Comparison of ENCODE assay signal across 8 cellular contexts in the genomic region with DNA sequence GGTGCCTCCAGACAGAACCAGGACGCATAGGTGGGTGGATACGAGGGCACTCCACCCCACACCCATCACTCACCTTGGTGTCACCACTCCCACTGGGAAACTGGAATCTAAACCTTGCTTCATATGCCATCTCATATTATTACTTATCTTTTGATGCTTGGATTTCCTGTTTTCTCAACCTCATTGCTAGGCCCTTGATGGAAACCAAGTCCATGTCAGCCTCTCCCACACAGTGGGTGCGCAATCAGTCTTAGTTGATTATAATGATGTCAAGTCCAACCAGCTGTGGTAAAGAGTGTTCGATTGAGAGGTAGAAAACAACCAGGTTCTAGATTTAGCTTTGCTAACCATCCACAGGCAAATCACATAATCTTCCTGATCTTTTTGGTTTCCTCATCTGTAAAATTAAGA. TPM values are rescaled to one million over a fixed set of nuclear protein-coding genes. Genes with fewer than 3 reads are reported as not detected.
A peak's percentile ranks its signal among the peaks of the same experiment; 100 is the strongest.
DNase-seq lines count a peak whose midpoint lies in the region; ATAC-seq and TF ChIP-seq lines count a peak whose summit lies in the region.

No MANE protein-coding gene starts in this region.

- DNase-seq in NCI-H2227 (lab: John Stamatoyannopoulos, UW; ENCODE audit: unreplicated experiment) (no peak), DMS53 treated with DMSO at 0.1 percent for 48 hours (lab: John Stamatoyannopoulos, UW; ENCODE audit: unreplicated experiment) (no peak), NCI-H1417 (lab: John Stamatoyannopoulos, UW) (no peak)

- no peaks in the 10 kb centered on the region for H3K9me3 Mint-ChIP-seq in brain

- H3K36me3 Mint-ChIP-seq in brain: peaks cover 1% of the 10 kb centered on the region

- no peaks in the 10 kb centered on the region for H3K36me3 ChIP-seq in HUES6 (ENCODE audit: control insufficient read depth, insufficient read depth, low read length)
- H3K36me3 ChIP-seq in muscle layer of duodenum (ENCODE audit: control insufficient read depth in 1 of 2, insufficient read depth in 2 of 2, low read length in 2 of 2): no peaks in the 10 kb centered on the region

- H3K27ac Mint-ChIP-seq in brain: peak overlapping the region; percentile 86 to 96 (median 89)

- H3K27me3 ChIP-seq in HUES6 (ENCODE audit: control insufficient read depth, insufficient read depth, low read length) (peaks cover 7% of the 10 kb centered on the region), muscle layer of duodenum (ENCODE audit: low read depth, low read length) (no peaks in the 10 kb centered on the region)

- peaks cover 17% of the 10 kb centered on the region for H3K4me1 ChIP-seq in HUES6 (ENCODE audit: control insufficient read depth, insufficient read depth, low read length)
- H3K4me1 ChIP-seq in muscle layer of duodenum (ENCODE audit: control insufficient read depth in 1 of 2, insufficient read depth in 2 of 2, low read length in 2 of 2): peaks cover 7 to 8% of the 10 kb centered on the region in 2 donors

- H3K4me3 ChIP-seq in HUES6 (ENCODE audit: low read depth, low read length): peak overlapping the region; percentile 90
- H3K4me3 ChIP-seq in muscle layer of duodenum (ENCODE audit: low read depth in 1 of 2, low read length in 2 of 2): peak overlapping the region; percentile 56 to 93

- peak overlapping the region; percentile 78 for H3K27ac ChIP-seq in 22Rv1
- H3K27ac ChIP-seq in HUES6 (ENCODE audit: low read depth, low read length): no peak overlapping the region
- peak overlapping the region; percentile 61 for H3K27ac ChIP-seq in muscle layer of duodenum (ENCODE audit: low read length)

- H3K4me3 Mint-ChIP-seq in brain: peak overlapping the region; percentile 86 to 96 (median 94)

- H3K9ac ChIP-seq in HUES6 (ENCODE audit: low read length): peak overlapping the region; percentile 76

- ATAC-seq in HG03469 (IDR thresholded peaks at IDR 0.05; ENCODE audit: unreplicated experiment): no peak

- no peaks in the 10 kb centered on the region for H3K9me3 ChIP-seq in HUES6 (ENCODE audit: control insufficient read depth, insufficient read depth, low read depth, low read length)
- no peaks in the 10 kb centered on the region for H3K9me3 ChIP-seq in muscle layer of duodenum (ENCODE audit: control insufficient read depth in 1 of 2, low read length in 2 of 2)

- peaks cover 9% of the 10 kb centered on the region for H3K27me3 Mint-ChIP-seq in brain

- TF ChIP-seq CTCF in 22Rv1 (IDR thresholded peaks at IDR 0.05) (no peak), brain (conservative IDR thresholded peaks at IDR 0.05) (no peak)

- H3K4me1 Mint-ChIP-seq in brain: peaks cover 30% of the 10 kb centered on the region

RNA-seq across cellular contexts. Expression of a gene that starts 0.6 kb away (rescaled TPM):
- 3.8 TPM for polyA plus RNA-seq in brain (ENCODE audit: insufficient read depth, low read depth, low replicate concordance)
